In genomic region chr6:5205877-5206840, GRCh38 we compare ENCODE assay signal across 1 cellular context.
TF ChIP-seq lines count a peak whose summit lies in the region.

No MANE protein-coding gene starts in this region.

TF ChIP-seq in HepG2, 621 proteins besides CTCF, POLR2A, EP300 and RAD21 (continued from another document and continues in another):
- TF ChIP-seq, protein P1, sequence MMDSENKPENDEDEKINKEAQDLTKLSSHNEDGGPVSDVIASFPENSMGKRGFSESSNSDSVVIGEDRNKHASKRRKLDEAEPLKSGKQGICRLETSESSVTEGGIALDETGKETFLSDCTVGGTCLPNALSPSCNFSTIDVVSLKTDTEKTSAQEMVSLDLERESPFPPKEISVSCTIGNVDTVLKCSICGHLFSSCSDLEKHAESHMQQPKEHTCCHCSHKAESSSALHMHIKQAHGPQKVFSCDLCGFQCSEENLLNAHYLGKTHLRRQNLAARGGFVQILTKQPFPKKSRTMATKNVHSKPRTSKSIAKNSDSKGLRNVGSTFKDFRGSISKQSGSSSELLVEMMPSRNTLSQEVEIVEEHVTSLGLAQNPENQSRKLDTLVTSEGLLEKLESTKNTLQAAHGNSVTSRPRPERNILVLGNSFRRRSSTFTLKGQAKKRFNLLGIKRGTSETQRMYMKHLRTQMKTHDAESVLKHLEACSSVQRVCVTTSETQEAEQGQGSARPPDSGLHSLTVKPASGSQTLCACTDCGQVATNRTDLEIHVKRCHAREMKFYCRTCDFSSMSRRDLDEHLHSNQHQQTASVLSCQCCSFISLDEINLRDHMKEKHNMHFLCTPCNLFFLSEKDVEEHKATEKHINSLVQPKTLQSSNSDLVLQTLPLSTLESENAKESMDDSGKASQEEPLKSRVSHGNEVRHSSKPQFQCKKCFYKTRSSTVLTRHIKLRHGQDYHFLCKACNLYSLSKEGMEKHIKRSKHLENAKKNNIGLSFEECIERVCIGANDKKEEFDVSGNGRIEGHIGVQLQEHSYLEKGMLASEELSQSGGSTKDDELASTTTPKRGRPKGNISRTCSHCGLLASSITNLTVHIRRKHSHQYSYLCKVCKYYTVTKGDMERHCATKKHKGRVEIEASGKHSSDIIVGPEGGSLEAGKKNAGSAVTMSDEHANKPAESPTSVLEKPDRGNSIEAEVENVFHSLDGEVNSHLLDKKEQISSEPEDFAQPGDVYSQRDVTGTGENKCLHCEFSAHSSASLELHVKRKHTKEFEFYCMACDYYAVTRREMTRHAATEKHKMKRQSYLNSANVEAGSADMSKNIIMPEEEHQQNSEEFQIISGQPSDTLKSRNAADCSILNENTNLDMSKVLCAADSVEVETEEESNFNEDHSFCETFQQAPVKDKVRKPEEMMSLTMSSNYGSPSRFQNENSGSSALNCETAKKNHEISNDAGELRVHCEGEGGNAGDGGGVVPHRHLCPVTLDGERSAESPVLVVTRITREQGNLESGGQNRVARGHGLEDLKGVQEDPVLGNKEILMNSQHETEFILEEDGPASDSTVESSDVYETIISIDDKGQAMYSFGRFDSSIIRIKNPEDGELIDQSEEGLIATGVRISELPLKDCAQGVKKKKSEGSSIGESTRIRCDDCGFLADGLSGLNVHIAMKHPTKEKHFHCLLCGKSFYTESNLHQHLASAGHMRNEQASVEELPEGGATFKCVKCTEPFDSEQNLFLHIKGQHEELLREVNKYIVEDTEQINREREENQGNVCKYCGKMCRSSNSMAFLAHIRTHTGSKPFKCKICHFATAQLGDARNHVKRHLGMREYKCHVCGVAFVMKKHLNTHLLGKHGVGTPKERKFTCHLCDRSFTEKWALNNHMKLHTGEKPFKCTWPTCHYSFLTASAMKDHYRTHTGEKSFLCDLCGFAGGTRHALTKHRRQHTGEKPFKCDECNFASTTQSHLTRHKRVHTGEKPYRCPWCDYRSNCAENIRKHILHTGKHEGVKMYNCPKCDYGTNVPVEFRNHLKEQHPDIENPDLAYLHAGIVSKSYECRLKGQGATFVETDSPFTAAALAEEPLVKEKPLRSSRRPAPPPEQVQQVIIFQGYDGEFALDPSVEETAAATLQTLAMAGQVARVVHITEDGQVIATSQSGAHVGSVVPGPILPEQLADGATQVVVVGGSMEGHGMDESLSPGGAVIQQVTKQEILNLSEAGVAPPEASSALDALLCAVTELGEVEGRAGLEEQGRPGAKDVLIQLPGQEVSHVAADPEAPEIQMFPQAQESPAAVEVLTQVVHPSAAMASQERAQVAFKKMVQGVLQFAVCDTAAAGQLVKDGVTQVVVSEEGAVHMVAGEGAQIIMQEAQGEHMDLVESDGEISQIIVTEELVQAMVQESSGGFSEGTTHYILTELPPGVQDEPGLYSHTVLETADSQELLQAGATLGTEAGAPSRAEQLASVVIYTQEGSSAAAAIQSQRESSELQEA (CRISPR knock-in tag; IDR thresholded peaks at IDR 0.05; ENCODE audit: not compliant biosample characterization): no peak
- TF ChIP-seq, protein P2, sequence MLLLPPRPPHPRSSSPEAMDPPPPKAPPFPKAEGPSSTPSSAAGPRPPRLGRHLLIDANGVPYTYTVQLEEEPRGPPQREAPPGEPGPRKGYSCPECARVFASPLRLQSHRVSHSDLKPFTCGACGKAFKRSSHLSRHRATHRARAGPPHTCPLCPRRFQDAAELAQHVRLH (CRISPR knock-in tag; IDR thresholded peaks at IDR 0.05; ENCODE audit: borderline replicate concordance, low read depth): peak; percentile 71; the same call in 1 of the 2 replicates
- TF ChIP-seq FLYWCH1 (CRISPR knock-in tag; IDR thresholded peaks at IDR 0.05): no peak
- TF ChIP-seq, protein P3, sequence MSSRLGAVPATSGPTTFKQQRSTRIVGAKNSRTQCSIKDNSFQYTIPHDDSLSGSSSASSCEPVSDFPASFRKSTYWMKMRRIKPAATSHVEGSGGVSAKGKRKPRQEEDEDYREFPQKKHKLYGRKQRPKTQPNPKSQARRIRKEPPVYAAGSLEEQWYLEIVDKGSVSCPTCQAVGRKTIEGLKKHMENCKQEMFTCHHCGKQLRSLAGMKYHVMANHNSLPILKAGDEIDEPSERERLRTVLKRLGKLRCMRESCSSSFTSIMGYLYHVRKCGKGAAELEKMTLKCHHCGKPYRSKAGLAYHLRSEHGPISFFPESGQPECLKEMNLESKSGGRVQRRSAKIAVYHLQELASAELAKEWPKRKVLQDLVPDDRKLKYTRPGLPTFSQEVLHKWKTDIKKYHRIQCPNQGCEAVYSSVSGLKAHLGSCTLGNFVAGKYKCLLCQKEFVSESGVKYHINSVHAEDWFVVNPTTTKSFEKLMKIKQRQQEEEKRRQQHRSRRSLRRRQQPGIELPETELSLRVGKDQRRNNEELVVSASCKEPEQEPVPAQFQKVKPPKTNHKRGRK (CRISPR knock-in tag; IDR thresholded peaks at IDR 0.05): no peak
- peak; percentile 29; the same call in 1 of the 2 replicates for TF ChIP-seq GABPB1 (CRISPR knock-in tag; IDR thresholded peaks at IDR 0.05)
- no peak for TF ChIP-seq ZSCAN21 (CRISPR knock-in tag; IDR thresholded peaks at IDR 0.05; ENCODE audit: borderline replicate concordance)
- 0 out of 2 replicates have a peak, but pooled peaks have one; percentile 33 for TF ChIP-seq MAZ (IDR thresholded peaks at IDR 0.05; ENCODE audit: borderline replicate concordance, low read depth, low read length)
- TF ChIP-seq MAZ (CRISPR knock-in tag; IDR thresholded peaks at IDR 0.05; ENCODE audit: low read depth): no peak
- TF ChIP-seq ZFX (CRISPR knock-in tag; IDR thresholded peaks at IDR 0.05; ENCODE audit: low read depth): peak; percentile 66
- TF ChIP-seq ZFP37 (CRISPR knock-in tag; IDR thresholded peaks at IDR 0.05; ENCODE audit: borderline replicate concordance): peak; percentile 80; the same call in 1 of the 2 replicates
- peak; percentile 82; the same call in 1 of the 2 replicates for TF ChIP-seq NFKBIZ (CRISPR knock-in tag; IDR thresholded peaks at IDR 0.05)
- peak; percentile 73; the same call in 1 of the 2 replicates for TF ChIP-seq FOXK1 (CRISPR knock-in tag; IDR thresholded peaks at IDR 0.05; ENCODE audit: borderline replicate concordance, low read depth)
- peak; percentile 80 for TF ChIP-seq MEIS2 (CRISPR knock-in tag; IDR thresholded peaks at IDR 0.05)
- TF ChIP-seq NFYB (CRISPR knock-in tag; IDR thresholded peaks at IDR 0.05): no peak
- TF ChIP-seq ZBTB40 (IDR thresholded peaks at IDR 0.05): no peak
- peak; percentile 67; the same call in 1 of the 2 replicates for TF ChIP-seq ZBTB40 (CRISPR knock-in tag; IDR thresholded peaks at IDR 0.05)
- no peak for TF ChIP-seq ZNF790 (CRISPR knock-in tag; IDR thresholded peaks at IDR 0.05; ENCODE audit: borderline replicate concordance)
- TF ChIP-seq ZNF800 (CRISPR knock-in tag; IDR thresholded peaks at IDR 0.05): peak; percentile 53; the same call in 1 of the 2 replicates
- TF ChIP-seq, protein P4, sequence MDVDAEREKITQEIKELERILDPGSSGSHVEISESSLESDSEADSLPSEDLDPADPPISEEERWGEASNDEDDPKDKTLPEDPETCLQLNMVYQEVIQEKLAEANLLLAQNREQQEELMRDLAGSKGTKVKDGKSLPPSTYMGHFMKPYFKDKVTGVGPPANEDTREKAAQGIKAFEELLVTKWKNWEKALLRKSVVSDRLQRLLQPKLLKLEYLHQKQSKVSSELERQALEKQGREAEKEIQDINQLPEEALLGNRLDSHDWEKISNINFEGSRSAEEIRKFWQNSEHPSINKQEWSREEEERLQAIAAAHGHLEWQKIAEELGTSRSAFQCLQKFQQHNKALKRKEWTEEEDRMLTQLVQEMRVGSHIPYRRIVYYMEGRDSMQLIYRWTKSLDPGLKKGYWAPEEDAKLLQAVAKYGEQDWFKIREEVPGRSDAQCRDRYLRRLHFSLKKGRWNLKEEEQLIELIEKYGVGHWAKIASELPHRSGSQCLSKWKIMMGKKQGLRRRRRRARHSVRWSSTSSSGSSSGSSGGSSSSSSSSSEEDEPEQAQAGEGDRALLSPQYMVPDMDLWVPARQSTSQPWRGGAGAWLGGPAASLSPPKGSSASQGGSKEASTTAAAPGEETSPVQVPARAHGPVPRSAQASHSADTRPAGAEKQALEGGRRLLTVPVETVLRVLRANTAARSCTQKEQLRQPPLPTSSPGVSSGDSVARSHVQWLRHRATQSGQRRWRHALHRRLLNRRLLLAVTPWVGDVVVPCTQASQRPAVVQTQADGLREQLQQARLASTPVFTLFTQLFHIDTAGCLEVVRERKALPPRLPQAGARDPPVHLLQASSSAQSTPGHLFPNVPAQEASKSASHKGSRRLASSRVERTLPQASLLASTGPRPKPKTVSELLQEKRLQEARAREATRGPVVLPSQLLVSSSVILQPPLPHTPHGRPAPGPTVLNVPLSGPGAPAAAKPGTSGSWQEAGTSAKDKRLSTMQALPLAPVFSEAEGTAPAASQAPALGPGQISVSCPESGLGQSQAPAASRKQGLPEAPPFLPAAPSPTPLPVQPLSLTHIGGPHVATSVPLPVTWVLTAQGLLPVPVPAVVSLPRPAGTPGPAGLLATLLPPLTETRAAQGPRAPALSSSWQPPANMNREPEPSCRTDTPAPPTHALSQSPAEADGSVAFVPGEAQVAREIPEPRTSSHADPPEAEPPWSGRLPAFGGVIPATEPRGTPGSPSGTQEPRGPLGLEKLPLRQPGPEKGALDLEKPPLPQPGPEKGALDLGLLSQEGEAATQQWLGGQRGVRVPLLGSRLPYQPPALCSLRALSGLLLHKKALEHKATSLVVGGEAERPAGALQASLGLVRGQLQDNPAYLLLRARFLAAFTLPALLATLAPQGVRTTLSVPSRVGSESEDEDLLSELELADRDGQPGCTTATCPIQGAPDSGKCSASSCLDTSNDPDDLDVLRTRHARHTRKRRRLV (CRISPR knock-in tag; IDR thresholded peaks at IDR 0.05): peak; percentile 95
- TF ChIP-seq ELF1 (CRISPR knock-in tag; IDR thresholded peaks at IDR 0.05): peak; percentile 51; the same call in 1 of the 2 replicates
- peak; percentile 60; the same call in 1 of the 2 replicates for TF ChIP-seq KDM6A (CRISPR knock-in tag; IDR thresholded peaks at IDR 0.05; ENCODE audit: low read depth)
- TF ChIP-seq FOXC1 (CRISPR knock-in tag; IDR thresholded peaks at IDR 0.05; ENCODE audit: borderline replicate concordance): peak; percentile 85
- TF ChIP-seq TCF7L2 (IDR thresholded peaks at IDR 0.05; ENCODE audit: low read depth, low read length): no peak
- TF ChIP-seq ZNF674 (CRISPR knock-in tag; IDR thresholded peaks at IDR 0.05; ENCODE audit: low read depth): no peak
- TF ChIP-seq YY1 (IDR thresholded peaks at IDR 0.05; ENCODE audit: insufficient read depth, insufficient replicate concordance, low read depth, low read length): no peak
